8 cellular contexts compared by ENCODE assay signal in genomic region chr2:10042301-10043161, GRCh38. TPM values are rescaled to one million over a fixed set of nuclear protein-coding genes. Genes with fewer than 3 reads are reported as not detected.
DNase-seq lines count a peak whose midpoint lies in the region; ATAC-seq lines count a peak whose summit lies in the region.

No MANE protein-coding gene starts in this region.

- H4K8ac ChIP-seq in neuronal stem cell (ENCODE audit: low read depth, low read length) = no peak overlapping the region

- no peak overlapping the region for H2BK12ac ChIP-seq in neuronal stem cell (ENCODE audit: low read length)

- DNase-seq in Caki2 (ENCODE audit: low read depth) = peak; percentile 76
- DNase-seq in NCI-H2227 treated with DMSO at 0.1 percent for 48 hours (lab: John Stamatoyannopoulos, UW) = peak; percentile 78
- peak; percentile 80 for DNase-seq in adipocyte (ENCODE audit: low read depth)
- DNase-seq in head of caudate nucleus = peak in 39 of 42 donors; percentile 21 to 75 (median 52)
- DNase-seq in neuronal stem cell (ENCODE audit: low spot score) = no peak
- no peak for DNase-seq in NCI-H1048 (lab: John Stamatoyannopoulos, UW)
- DNase-seq in NCI-H524 (lab: John Stamatoyannopoulos, UW) = no peak

- in situ Hi-C loops in Caki2 (cut with HindIII; ENCODE audit: low pct_unique_long_range_greater_than_20kb, low sequenced_read_pairs) = loop anchor here (25.0 kb wide), 1 partner anchor 230 kb away; no protein-coding TSS in a partner anchor

- H3K27ac ChIP-seq in neuronal stem cell (replicated peaks; ENCODE audit: low read length) = no peak overlapping the region

- H3K27me3 ChIP-seq in adipocyte (replicated peaks; ENCODE audit: control insufficient read depth, insufficient read depth, low read length) (no peaks in the 10 kb centered on the region), neuronal stem cell (ENCODE audit: control insufficient read depth in 3 of 3, insufficient read depth in 3 of 3, low read depth in 1 of 3, low read length in 3 of 3) (peaks cover 0 to 12% (median 0%) of the 10 kb centered on the region in 3 experiments)

- H3K4me3 ChIP-seq in adipocyte (ENCODE audit: low read length) (peak overlapping the region; percentile 80), neuronal stem cell (ENCODE audit: low read length in 2 of 2) (peak overlapping the region; percentile 57 to 73)

- no CpG with 5 or more reads among the region's 54 CpGs for WGBS in neuronal stem cell (ENCODE audit: extremely low coverage in 2 of 2, insufficient read length in 2 of 2, insufficient replicate concordance in 1 of 2), 2 donors

- H3K9me3 ChIP-seq in adipocyte (ENCODE audit: control insufficient read depth, low read length) = no peaks in the 10 kb centered on the region
- H3K9me3 ChIP-seq in neuronal stem cell (replicated peaks in 1 of 2; ENCODE audit: control insufficient read depth in 2 of 2, insufficient read depth in 1 of 2, low read depth in 1 of 2, low read length in 2 of 2) = peaks cover 6 to 12% of the 10 kb centered on the region in 2 donors

- peak overlapping the region; percentile 9 for H3K18ac ChIP-seq in neuronal stem cell (ENCODE audit: low read length)

- no peak for ATAC-seq in HG03045 (IDR thresholded peaks at IDR 0.05; ENCODE audit: unreplicated experiment)

- H2AK5ac ChIP-seq in neuronal stem cell (ENCODE audit: low read depth, low read length) = peak overlapping the region; percentile 77

- H2BK120ac ChIP-seq in neuronal stem cell (ENCODE audit: low read depth, low read length) = no peak overlapping the region

- peak overlapping the region; percentile 12 for H2BK15ac ChIP-seq in neuronal stem cell (ENCODE audit: low read length)

- H3K36me3 ChIP-seq in adipocyte (ENCODE audit: control insufficient read depth, insufficient read depth, low read length, severe bottlenecking) (peaks cover 6% of the 10 kb centered on the region), neuronal stem cell (replicated peaks in 1 of 2; ENCODE audit: control insufficient read depth in 2 of 2, insufficient read depth in 2 of 2, low read length in 2 of 2) (peaks cover 0 to 24% of the 10 kb centered on the region in 2 donors)

- intact Hi-C loops in head of caudate nucleus (cut with DNase I) = no loop called here

- no peak overlapping the region for H4K91ac ChIP-seq in neuronal stem cell (ENCODE audit: low read depth, low read length, poor library complexity)

- H3K23ac ChIP-seq in neuronal stem cell (ENCODE audit: low read depth, low read length, poor library complexity) = no peak overlapping the region

- peak overlapping the region; percentile 78 for H3K9ac ChIP-seq in adipocyte (ENCODE audit: low read length)
- H3K9ac ChIP-seq in neuronal stem cell (ENCODE audit: low read depth, low read length, poor library complexity) = no peak overlapping the region

- peak overlapping the region; percentile 86 for H2AFZ ChIP-seq in neuronal stem cell (ENCODE audit: low read length)

- H3K4me1 ChIP-seq in adipocyte (ENCODE audit: control insufficient read depth, insufficient read depth, low read length) = peaks cover 22% of the 10 kb centered on the region
- peaks cover 3 to 10% of the 10 kb centered on the region in 2 donors for H3K4me1 ChIP-seq in neuronal stem cell (ENCODE audit: control insufficient read depth in 2 of 2, insufficient read depth in 1 of 2, low read depth in 1 of 2, low read length in 2 of 2)

- H2BK5ac ChIP-seq in neuronal stem cell (ENCODE audit: low read length) = no peak overlapping the region

- H3K79me1 ChIP-seq in neuronal stem cell (ENCODE audit: low read depth, low read length) = peaks cover 4% of the 10 kb centered on the region

- peak overlapping the region; percentile 14 for H3K14ac ChIP-seq in neuronal stem cell (ENCODE audit: low read length)

- no peak overlapping the region for H3K4ac ChIP-seq in neuronal stem cell (ENCODE audit: low read length)

- peak overlapping the region; percentile 64 for H3K4me2 ChIP-seq in neuronal stem cell (ENCODE audit: insufficient read depth, low read length, poor library complexity, severe bottlenecking)

RNA-seq across cellular contexts. Expression of gene KLF11, which starts 0.8 kb away (rescaled TPM):
- 11.7 and 13.1 TPM in 2 replicates for total RNA-seq in Caki2 (2014; rRNA removed; shearing (Covaris generic); ENCODE audit: low replicate concordance)
- 3.0 TPM for polyA plus RNA-seq in neuronal stem cell (2013, experiment 1 of 2)
- 2.9 TPM for polyA plus RNA-seq in neuronal stem cell (2013, experiment 2 of 2)

RNA-seq across cellular contexts. Expression of gene CYS1, which starts 37.7 kb away (rescaled TPM):
- 3.2 and 5.7 TPM in 2 replicates for total RNA-seq in Caki2 (2014; rRNA removed; shearing (Covaris generic); ENCODE audit: low replicate concordance)
- 0.26 TPM for polyA plus RNA-seq in neuronal stem cell (2013, experiment 1 of 2)
- 0.24 TPM for polyA plus RNA-seq in neuronal stem cell (2013, experiment 2 of 2)

Comparison
In these comparisons a context has a peak if more than half of its experiments do, and no peak if none do; other contexts are left out.
1. DNase-seq: peak in Caki2 (single experiment), NCI-H2227 treated with DMSO at 0.1 percent for 48 hours (single experiment), adipocyte (single experiment) and head of caudate nucleus (39 of 42); none in neuronal stem cell (single experiment), NCI-H1048 (single experiment) and NCI-H524 (0 of 2).